In genomic region chr7:39088730-39089129, GRCh38 we compare ENCODE assay signal across 17 cellular contexts.
A peak's percentile ranks its signal among the peaks of the same experiment; 100 is the strongest.
DNase-seq lines count a peak whose midpoint lies in the region; ATAC-seq and TF ChIP-seq lines count a peak whose summit lies in the region.
"Had no signal": no experiment of that assay in that cellular context is flagged by ENCODE, and none has a peak within 500 bp of the region (broad histone marks: within the 10 kb centered on the region; RNA-seq: fewer than 3 reads in every experiment).

No MANE protein-coding gene starts in this region.

- peak; percentile 52 for ATAC-seq in GM23338

- H3K36me3 Mint-ChIP-seq in GM23338 (ENCODE audit: low read depth) (no peaks in the 10 kb centered on the region), neural progenitor cell (no peaks in the 10 kb centered on the region)
- no peaks in the 10 kb centered on the region for H3K36me3 Mint-ChIP-seq in T-helper 2 cell treated with Interferon-gamma antibody and Interleukin-4, amounts not matched to agents 5 μg/mL and 100 μg/mL, for 36 hours (ENCODE audit: low read depth)

- H3K27ac Mint-ChIP-seq in GM23338: no peak overlapping the region
- peak overlapping the region; percentile 40 for H3K27ac Mint-ChIP-seq in neural progenitor cell
- H3K27ac Mint-ChIP-seq in T-helper 2 cell treated with Interferon-gamma antibody and Interleukin-4, amounts not matched to agents 5 μg/mL and 100 μg/mL, for 36 hours: no peak overlapping the region
- H3K27ac Mint-ChIP-seq: B cell; CD4-positive, alpha-beta T cell; HFFc6 had no signal

- no peaks in the 10 kb centered on the region for H3K9me2 ChIP-seq in GM23338 (ENCODE audit: insufficient read depth)

- H3K36me3 ChIP-seq in GM23338 (ENCODE audit: insufficient read depth): no peaks in the 10 kb centered on the region
- no peaks in the 10 kb centered on the region for H3K36me3 ChIP-seq in WERI-Rb-1
- no peaks in the 10 kb centered on the region for H3K36me3 ChIP-seq in neural progenitor cell
- H3K36me3 ChIP-seq: SJSA1 had no signal

- no peaks in the 10 kb centered on the region for H3K9me3 ChIP-seq in WERI-Rb-1 (ENCODE audit: severe bottlenecking)
- H3K9me3 ChIP-seq in neural progenitor cell (ENCODE audit: low read depth): no peaks in the 10 kb centered on the region
- H3K9me3 ChIP-seq: SJSA1 had no signal

- peaks cover 6% of the 10 kb centered on the region for H3K27me3 Mint-ChIP-seq in GM23338 (ENCODE audit: insufficient read depth, low read depth, poor library complexity)
- no peaks in the 10 kb centered on the region for H3K27me3 Mint-ChIP-seq in neural progenitor cell (ENCODE audit: insufficient read depth, low read depth)
- H3K27me3 Mint-ChIP-seq in T-helper 2 cell treated with Interferon-gamma antibody and Interleukin-4, amounts not matched to agents 5 μg/mL and 100 μg/mL, for 36 hours (ENCODE audit: low read depth): peaks cover 4% of the 10 kb centered on the region

- peak; percentile 28 for DNase-seq in GM23338 (ENCODE audit: low spot score)
- DNase-seq in NCI-H146 (lab: John Stamatoyannopoulos, UW): peak; percentile 55
- DNase-seq in WERI-Rb-1: no peak
- DNase-seq in neural progenitor cell (ENCODE audit: low spot score): peak; percentile 72
- no peak for DNase-seq in T-helper 2 cell treated with Interferon-gamma antibody and Interleukin-4, amounts not matched to agents 5 μg/mL and 100 μg/mL, for 36 hours (ENCODE audit: low spot score)
- no peak for DNase-seq in DMS153 (lab: John Stamatoyannopoulos, UW)
- DNase-seq in D341Med (ENCODE audit: low spot score): no peak
- DNase-seq: CD4-positive, alpha-beta T cell; GM23248; HFFc6; NCI-H1048; NCI-H2029; NCI-H226; NCI-H526 treated with DMSO at 0.1 percent for 48 hours; T-helper 2 cell had no signal

- TF ChIP-seq CTCF in GM23338 (conservative IDR thresholded peaks at IDR 0.05; ENCODE audit: low read depth in 2 of 2) (peak in 1 of 2 experiments; percentile 31; a peak in 2 of 4 replicates), WERI-Rb-1 (IDR thresholded peaks at IDR 0.05; ENCODE audit: low read depth, low read length) (no peak), neural progenitor cell (IDR thresholded peaks at IDR 0.05) (no peak)

- H3K4me3 ChIP-seq in GM23338: no peak overlapping the region
- no peak overlapping the region for H3K4me3 ChIP-seq in WERI-Rb-1 (ENCODE audit: low read depth, low read length)
- no peak overlapping the region for H3K4me3 ChIP-seq in neural progenitor cell
- H3K4me3 ChIP-seq: GM23248, SJSA1 had no signal

- H3K9me3 Mint-ChIP-seq in GM23338 (no peaks in the 10 kb centered on the region), neural progenitor cell (no peaks in the 10 kb centered on the region)
- H3K9me3 Mint-ChIP-seq in T-helper 2 cell treated with Interferon-gamma antibody and Interleukin-4, amounts not matched to agents 5 μg/mL and 100 μg/mL, for 36 hours: no peaks in the 10 kb centered on the region
- H3K9me3 Mint-ChIP-seq: CD4-positive, alpha-beta T cell; HFFc6 had no signal

- H3K27ac ChIP-seq in GM23338 (ENCODE audit: low read depth) (no peak overlapping the region), WERI-Rb-1 (peak overlapping the region; percentile 11), neural progenitor cell (peak overlapping the region; percentile 23)
- H3K27ac ChIP-seq: GM23248, SJSA1 had no signal

- H4K20me1 ChIP-seq in GM23338 (replicated peaks; ENCODE audit: insufficient read depth) (no peaks in the 10 kb centered on the region), neural progenitor cell (ENCODE audit: low read depth) (no peaks in the 10 kb centered on the region)

- H3F3A ChIP-seq in GM23338 (replicated peaks; ENCODE audit: low read depth) (no peaks in the 10 kb centered on the region), neural progenitor cell (ENCODE audit: low read depth) (peaks cover 47% of the 10 kb centered on the region)

- no peak overlapping the region for H3K4me2 ChIP-seq in GM23338
- H3K4me2 ChIP-seq in neural progenitor cell: peak overlapping the region; percentile 56

- no peaks in the 10 kb centered on the region for H3K79me2 ChIP-seq in GM23338 (replicated peaks; ENCODE audit: insufficient read depth)
- no peaks in the 10 kb centered on the region for H3K79me2 ChIP-seq in neural progenitor cell (ENCODE audit: low read depth)

- H3K4me1 Mint-ChIP-seq in GM23338 (peaks cover 45% of the 10 kb centered on the region), neural progenitor cell (peaks cover 77% of the 10 kb centered on the region)
- H3K4me1 Mint-ChIP-seq in T-helper 2 cell treated with Interferon-gamma antibody and Interleukin-4, amounts not matched to agents 5 μg/mL and 100 μg/mL, for 36 hours (ENCODE audit: low read depth): no peaks in the 10 kb centered on the region

- H3K4me3 Mint-ChIP-seq in GM23338 (no peak overlapping the region), neural progenitor cell (no peak overlapping the region)
- no peak overlapping the region for H3K4me3 Mint-ChIP-seq in T-helper 2 cell treated with Interferon-gamma antibody and Interleukin-4, amounts not matched to agents 5 μg/mL and 100 μg/mL, for 36 hours
- H3K4me3 Mint-ChIP-seq: B cell; CD4-positive, alpha-beta T cell; HFFc6 had no signal

- H3K9ac ChIP-seq in neural progenitor cell: no peak overlapping the region
- H3K9ac ChIP-seq: GM23248 had no signal

- H3K27me3 ChIP-seq in GM23338 (ENCODE audit: insufficient read depth): no peaks in the 10 kb centered on the region
- H3K27me3 ChIP-seq in WERI-Rb-1 (ENCODE audit: insufficient read depth, low read depth, severe bottlenecking): no peaks in the 10 kb centered on the region
- H3K27me3 ChIP-seq in neural progenitor cell: no peaks in the 10 kb centered on the region
- H3K27me3 ChIP-seq: SJSA1 had no signal

- H3K4me1 ChIP-seq in GM23338 (ENCODE audit: insufficient read depth) (peaks cover 21% of the 10 kb centered on the region), neural progenitor cell (peaks cover 77% of the 10 kb centered on the region)
- H3K4me1 ChIP-seq: SJSA1 had no signal

- H2AFZ ChIP-seq in GM23338 (no peak overlapping the region), neural progenitor cell (replicated peaks) (no peak overlapping the region)
- H2AFZ ChIP-seq: GM23248 had no signal

TF ChIP-seq in GM23338, 12 proteins besides CTCF, POLR2A, EP300 and RAD21:
- TF ChIP-seq, protein P1, sequence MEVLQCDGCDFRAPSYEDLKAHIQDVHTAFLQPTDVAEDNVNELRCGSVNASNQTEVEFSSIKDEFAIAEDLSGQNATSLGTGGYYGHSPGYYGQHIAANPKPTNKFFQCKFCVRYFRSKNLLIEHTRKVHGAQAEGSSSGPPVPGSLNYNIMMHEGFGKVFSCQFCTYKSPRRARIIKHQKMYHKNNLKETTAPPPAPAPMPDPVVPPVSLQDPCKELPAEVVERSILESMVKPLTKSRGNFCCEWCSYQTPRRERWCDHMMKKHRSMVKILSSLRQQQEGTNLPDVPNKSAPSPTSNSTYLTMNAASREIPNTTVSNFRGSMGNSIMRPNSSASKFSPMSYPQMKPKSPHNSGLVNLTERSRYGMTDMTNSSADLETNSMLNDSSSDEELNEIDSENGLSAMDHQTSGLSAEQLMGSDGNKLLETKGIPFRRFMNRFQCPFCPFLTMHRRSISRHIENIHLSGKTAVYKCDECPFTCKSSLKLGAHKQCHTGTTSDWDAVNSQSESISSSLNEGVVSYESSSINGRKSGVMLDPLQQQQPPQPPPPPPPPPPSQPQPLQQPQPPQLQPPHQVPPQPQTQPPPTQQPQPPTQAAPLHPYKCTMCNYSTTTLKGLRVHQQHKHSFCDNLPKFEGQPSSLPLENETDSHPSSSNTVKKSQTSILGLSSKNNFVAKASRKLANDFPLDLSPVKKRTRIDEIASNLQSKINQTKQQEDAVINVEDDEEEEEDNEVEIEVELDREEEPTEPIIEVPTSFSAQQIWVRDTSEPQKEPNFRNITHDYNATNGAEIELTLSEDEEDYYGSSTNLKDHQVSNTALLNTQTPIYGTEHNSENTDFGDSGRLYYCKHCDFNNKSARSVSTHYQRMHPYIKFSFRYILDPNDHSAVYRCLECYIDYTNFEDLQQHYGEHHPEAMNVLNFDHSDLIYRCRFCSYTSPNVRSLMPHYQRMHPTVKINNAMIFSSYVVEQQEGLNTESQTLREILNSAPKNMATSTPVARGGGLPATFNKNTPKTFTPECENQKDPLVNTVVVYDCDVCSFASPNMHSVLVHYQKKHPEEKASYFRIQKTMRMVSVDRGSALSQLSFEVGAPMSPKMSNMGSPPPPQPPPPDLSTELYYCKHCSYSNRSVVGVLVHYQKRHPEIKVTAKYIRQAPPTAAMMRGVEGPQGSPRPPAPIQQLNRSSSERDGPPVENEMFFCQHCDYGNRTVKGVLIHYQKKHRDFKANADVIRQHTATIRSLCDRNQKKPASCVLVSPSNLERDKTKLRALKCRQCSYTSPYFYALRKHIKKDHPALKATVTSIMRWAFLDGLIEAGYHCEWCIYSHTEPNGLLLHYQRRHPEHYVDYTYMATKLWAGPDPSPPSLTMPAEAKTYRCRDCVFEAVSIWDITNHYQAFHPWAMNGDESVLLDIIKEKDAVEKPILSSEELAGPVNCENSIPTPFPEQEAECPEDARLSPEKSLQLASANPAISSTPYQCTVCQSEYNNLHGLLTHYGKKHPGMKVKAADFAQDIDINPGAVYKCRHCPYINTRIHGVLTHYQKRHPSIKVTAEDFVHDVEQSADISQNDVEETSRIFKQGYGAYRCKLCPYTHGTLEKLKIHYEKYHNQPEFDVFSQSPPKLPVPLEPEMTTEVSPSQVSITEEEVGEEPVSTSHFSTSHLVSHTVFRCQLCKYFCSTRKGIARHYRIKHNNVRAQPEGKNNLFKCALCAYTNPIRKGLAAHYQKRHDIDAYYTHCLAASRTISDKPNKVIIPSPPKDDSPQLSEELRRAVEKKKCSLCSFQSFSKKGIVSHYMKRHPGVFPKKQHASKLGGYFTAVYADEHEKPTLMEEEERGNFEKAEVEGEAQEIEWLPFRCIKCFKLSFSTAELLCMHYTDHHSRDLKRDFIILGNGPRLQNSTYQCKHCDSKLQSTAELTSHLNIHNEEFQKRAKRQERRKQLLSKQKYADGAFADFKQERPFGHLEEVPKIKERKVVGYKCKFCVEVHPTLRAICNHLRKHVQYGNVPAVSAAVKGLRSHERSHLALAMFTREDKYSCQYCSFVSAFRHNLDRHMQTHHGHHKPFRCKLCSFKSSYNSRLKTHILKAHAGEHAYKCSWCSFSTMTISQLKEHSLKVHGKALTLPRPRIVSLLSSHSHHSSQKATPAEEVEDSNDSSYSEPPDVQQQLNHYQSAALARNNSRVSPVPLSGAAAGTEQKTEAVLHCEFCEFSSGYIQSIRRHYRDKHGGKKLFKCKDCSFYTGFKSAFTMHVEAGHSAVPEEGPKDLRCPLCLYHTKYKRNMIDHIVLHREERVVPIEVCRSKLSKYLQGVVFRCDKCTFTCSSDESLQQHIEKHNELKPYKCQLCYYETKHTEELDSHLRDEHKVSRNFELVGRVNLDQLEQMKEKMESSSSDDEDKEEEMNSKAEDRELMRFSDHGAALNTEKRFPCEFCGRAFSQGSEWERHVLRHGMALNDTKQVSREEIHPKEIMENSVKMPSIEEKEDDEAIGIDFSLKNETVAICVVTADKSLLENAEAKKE (CRISPR knock-in tag; IDR thresholded peaks at IDR 0.05): no peak
- no peak for TF ChIP-seq JUNB (IDR thresholded peaks at IDR 0.05; ENCODE audit: unreplicated experiment)
- TF ChIP-seq NANOG (IDR thresholded peaks at IDR 0.05; ENCODE audit: borderline replicate concordance): no peak

Comparison
In these comparisons a context has a peak if more than half of its experiments do, and no peak if none do; other contexts are left out.
1. DNase-seq: peak in GM23338 (single experiment), NCI-H146 (single experiment) and neural progenitor cell (single experiment); none in WERI-Rb-1 (single experiment), T-helper 2 cell treated with Interferon-gamma antibody and Interleukin-4, amounts not matched to agents 5 μg/mL and 100 μg/mL, for 36 hours (single experiment), DMS153 (single experiment) and D341Med (single experiment).